Comparison of ENCODE assay signal across 1 cellular context in genomic region chr4:4541661-4542570, GRCh38.
TF ChIP-seq lines count a peak whose summit lies in the region.

TSS of gene STX18 (minus strand) at chr4:4542048. CDS start at chr4:4541964, 84 bp downstream.

TF ChIP-seq in HEK293, 187 proteins besides CTCF, POLR2A, EP300 and RAD21 (continued from another document and continues in another):
- 0 out of 2 replicates have a peak, but pooled peaks have one; percentile 43 for TF ChIP-seq ZNF302 (tag by site-specific recombination; IDR thresholded peaks at IDR 0.05; ENCODE audit: low read depth)
- TF ChIP-seq, protein P1, sequence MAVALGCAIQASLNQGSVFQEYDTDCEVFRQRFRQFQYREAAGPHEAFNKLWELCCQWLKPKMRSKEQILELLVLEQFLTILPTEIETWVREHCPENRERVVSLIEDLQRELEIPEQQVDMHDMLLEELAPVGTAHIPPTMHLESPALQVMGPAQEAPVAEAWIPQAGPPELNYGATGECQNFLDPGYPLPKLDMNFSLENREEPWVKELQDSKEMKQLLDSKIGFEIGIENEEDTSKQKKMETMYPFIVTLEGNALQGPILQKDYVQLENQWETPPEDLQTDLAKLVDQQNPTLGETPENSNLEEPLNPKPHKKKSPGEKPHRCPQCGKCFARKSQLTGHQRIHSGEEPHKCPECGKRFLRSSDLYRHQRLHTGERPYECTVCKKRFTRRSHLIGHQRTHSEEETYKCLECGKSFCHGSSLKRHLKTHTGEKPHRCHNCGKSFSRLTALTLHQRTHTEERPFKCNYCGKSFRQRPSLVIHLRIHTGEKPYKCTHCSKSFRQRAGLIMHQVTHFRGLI (tag by site-specific recombination; IDR thresholded peaks at IDR 0.05) = peak; percentile 57
- TF ChIP-seq BCL11B (tag by site-specific recombination; IDR thresholded peaks at IDR 0.05; ENCODE audit: low read depth) = peak; percentile 66; the same call in 1 of the 2 replicates
- peak; percentile 62 for TF ChIP-seq ZNF518A (tag by site-specific recombination; conservative IDR thresholded peaks at IDR 0.05; ENCODE audit: low read depth)
- no peak for TF ChIP-seq ATF2 (tag by site-specific recombination; IDR thresholded peaks at IDR 0.05; ENCODE audit: low read depth)
- 0 out of 2 replicates have a peak, but pooled peaks have one; percentile 15 for TF ChIP-seq BCL11A (tag by site-specific recombination; IDR thresholded peaks at IDR 0.05; ENCODE audit: low read depth)
- TF ChIP-seq ZNF114 (tag by site-specific recombination; IDR thresholded peaks at IDR 0.05) = no peak
- no peak for TF ChIP-seq PRDM1 (tag by site-specific recombination; IDR thresholded peaks at IDR 0.05)
- peak; percentile 99 for TF ChIP-seq ZNF501 (tag by site-specific recombination; IDR thresholded peaks at IDR 0.05)
- TF ChIP-seq MYNN (tag by site-specific recombination; IDR thresholded peaks at IDR 0.05; ENCODE audit: borderline replicate concordance) = peak; percentile 68; the same call in 1 of the 2 replicates
- peak; percentile 98 for TF ChIP-seq KLF17 (tag by site-specific recombination; IDR thresholded peaks at IDR 0.05)
- TF ChIP-seq ZNF175 (tag by site-specific recombination; IDR thresholded peaks at IDR 0.05) = no peak
- TF ChIP-seq ZNF23 (tag by site-specific recombination; IDR thresholded peaks at IDR 0.05; ENCODE audit: borderline replicate concordance) = no peak
- TF ChIP-seq SETDB1 (IDR thresholded peaks at IDR 0.05; ENCODE audit: insufficient read length, low read length) = no peak
- no peak for TF ChIP-seq ZNF354C (tag by site-specific recombination; IDR thresholded peaks at IDR 0.05; ENCODE audit: borderline replicate concordance, low read depth)
- peak; percentile 68 for TF ChIP-seq ZNF600 (tag by site-specific recombination; IDR thresholded peaks at IDR 0.05)
- TF ChIP-seq, protein P2, sequence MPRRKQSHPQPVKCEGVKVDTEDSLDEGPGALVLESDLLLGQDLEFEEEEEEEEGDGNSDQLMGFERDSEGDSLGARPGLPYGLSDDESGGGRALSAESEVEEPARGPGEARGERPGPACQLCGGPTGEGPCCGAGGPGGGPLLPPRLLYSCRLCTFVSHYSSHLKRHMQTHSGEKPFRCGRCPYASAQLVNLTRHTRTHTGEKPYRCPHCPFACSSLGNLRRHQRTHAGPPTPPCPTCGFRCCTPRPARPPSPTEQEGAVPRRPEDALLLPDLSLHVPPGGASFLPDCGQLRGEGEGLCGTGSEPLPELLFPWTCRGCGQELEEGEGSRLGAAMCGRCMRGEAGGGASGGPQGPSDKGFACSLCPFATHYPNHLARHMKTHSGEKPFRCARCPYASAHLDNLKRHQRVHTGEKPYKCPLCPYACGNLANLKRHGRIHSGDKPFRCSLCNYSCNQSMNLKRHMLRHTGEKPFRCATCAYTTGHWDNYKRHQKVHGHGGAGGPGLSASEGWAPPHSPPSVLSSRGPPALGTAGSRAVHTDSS (tag by site-specific recombination; IDR thresholded peaks at IDR 0.05) = peak; percentile 57
- TF ChIP-seq, protein P3, sequence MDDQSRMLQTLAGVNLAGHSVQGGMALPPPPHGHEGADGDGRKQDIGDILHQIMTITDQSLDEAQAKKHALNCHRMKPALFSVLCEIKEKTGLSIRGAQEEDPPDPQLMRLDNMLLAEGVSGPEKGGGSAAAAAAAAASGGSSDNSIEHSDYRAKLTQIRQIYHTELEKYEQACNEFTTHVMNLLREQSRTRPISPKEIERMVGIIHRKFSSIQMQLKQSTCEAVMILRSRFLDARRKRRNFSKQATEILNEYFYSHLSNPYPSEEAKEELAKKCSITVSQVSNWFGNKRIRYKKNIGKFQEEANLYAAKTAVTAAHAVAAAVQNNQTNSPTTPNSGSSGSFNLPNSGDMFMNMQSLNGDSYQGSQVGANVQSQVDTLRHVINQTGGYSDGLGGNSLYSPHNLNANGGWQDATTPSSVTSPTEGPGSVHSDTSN (CRISPR knock-in tag; IDR thresholded peaks at IDR 0.05) = peak; percentile 90
- no peak for TF ChIP-seq ZNF658 (tag by site-specific recombination; IDR thresholded peaks at IDR 0.05)
- TF ChIP-seq GFI1B (tag by site-specific recombination; IDR thresholded peaks at IDR 0.05) = peak; percentile 60; the same call in 1 of the 2 replicates
- TF ChIP-seq ZNF324 (tag by site-specific recombination; IDR thresholded peaks at IDR 0.05) = peak; percentile 99
- peak; percentile 86; the same call in 1 of the 2 replicates for TF ChIP-seq ZBTB7A (tag by site-specific recombination; IDR thresholded peaks at IDR 0.05; ENCODE audit: low read depth)
- TF ChIP-seq ZNF560 (tag by site-specific recombination; IDR thresholded peaks at IDR 0.05; ENCODE audit: borderline replicate concordance) = no peak
- no peak for TF ChIP-seq ZNF544 (tag by site-specific recombination; IDR thresholded peaks at IDR 0.05)
- no peak for TF ChIP-seq BCL6B (tag by site-specific recombination; IDR thresholded peaks at IDR 0.05)
- TF ChIP-seq, protein P4, sequence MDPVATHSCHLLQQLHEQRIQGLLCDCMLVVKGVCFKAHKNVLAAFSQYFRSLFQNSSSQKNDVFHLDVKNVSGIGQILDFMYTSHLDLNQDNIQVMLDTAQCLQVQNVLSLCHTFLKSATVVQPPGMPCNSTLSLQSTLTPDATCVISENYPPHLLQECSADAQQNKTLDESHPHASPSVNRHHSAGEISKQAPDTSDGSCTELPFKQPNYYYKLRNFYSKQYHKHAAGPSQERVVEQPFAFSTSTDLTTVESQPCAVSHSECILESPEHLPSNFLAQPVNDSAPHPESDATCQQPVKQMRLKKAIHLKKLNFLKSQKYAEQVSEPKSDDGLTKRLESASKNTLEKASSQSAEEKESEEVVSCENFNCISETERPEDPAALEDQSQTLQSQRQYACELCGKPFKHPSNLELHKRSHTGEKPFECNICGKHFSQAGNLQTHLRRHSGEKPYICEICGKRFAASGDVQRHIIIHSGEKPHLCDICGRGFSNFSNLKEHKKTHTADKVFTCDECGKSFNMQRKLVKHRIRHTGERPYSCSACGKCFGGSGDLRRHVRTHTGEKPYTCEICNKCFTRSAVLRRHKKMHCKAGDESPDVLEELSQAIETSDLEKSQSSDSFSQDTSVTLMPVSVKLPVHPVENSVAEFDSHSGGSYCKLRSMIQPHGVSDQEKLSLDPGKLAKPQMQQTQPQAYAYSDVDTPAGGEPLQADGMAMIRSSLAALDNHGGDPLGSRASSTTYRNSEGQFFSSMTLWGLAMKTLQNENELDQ (tag by site-specific recombination; IDR thresholded peaks at IDR 0.05; ENCODE audit: low read depth) = 0 out of 2 replicates have a peak, but pooled peaks have one; percentile 26
- 0 out of 2 replicates have a peak, but pooled peaks have one; percentile 20 for TF ChIP-seq HOXA7 (CRISPR knock-in tag; IDR thresholded peaks at IDR 0.05; ENCODE audit: borderline replicate concordance)
- peak; percentile 82 for TF ChIP-seq ZNF394 (tag by site-specific recombination; IDR thresholded peaks at IDR 0.05; ENCODE audit: borderline replicate concordance)
- TF ChIP-seq ZNF335 (tag by site-specific recombination; conservative IDR thresholded peaks at IDR 0.05) = peak; percentile 76
- no peak for TF ChIP-seq ZNF274 (IDR thresholded peaks at IDR 0.05; ENCODE audit: low read length)
- no peak for TF ChIP-seq ZNF274 (tag by site-specific recombination; IDR thresholded peaks at IDR 0.05; ENCODE audit: borderline replicate concordance)
- TF ChIP-seq ZNF660 (tag by site-specific recombination; IDR thresholded peaks at IDR 0.05) = peak; percentile 99
- TF ChIP-seq HIC1 (tag by site-specific recombination; IDR thresholded peaks at IDR 0.05) = peak; percentile 51; the same call in 1 of the 2 replicates
- no peak for TF ChIP-seq ZNF311 (tag by site-specific recombination; IDR thresholded peaks at IDR 0.05; ENCODE audit: borderline replicate concordance)
- no peak for TF ChIP-seq ZNF707 (tag by site-specific recombination; IDR thresholded peaks at IDR 0.05)
- TF ChIP-seq, protein P5, sequence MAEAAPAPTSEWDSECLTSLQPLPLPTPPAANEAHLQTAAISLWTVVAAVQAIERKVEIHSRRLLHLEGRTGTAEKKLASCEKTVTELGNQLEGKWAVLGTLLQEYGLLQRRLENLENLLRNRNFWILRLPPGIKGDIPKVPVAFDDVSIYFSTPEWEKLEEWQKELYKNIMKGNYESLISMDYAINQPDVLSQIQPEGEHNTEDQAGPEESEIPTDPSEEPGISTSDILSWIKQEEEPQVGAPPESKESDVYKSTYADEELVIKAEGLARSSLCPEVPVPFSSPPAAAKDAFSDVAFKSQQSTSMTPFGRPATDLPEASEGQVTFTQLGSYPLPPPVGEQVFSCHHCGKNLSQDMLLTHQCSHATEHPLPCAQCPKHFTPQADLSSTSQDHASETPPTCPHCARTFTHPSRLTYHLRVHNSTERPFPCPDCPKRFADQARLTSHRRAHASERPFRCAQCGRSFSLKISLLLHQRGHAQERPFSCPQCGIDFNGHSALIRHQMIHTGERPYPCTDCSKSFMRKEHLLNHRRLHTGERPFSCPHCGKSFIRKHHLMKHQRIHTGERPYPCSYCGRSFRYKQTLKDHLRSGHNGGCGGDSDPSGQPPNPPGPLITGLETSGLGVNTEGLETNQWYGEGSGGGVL (tag by site-specific recombination; IDR thresholded peaks at IDR 0.05) = peak; percentile 45; the same call in 1 of the 2 replicates
- TF ChIP-seq ZIC2 (tag by site-specific recombination; IDR thresholded peaks at IDR 0.05) = peak; percentile 74
- peak; percentile 82 for TF ChIP-seq EGR2 (tag by site-specific recombination; IDR thresholded peaks at IDR 0.05; ENCODE audit: low read depth)
- peak; percentile 95 for TF ChIP-seq YY2 (tag by site-specific recombination; IDR thresholded peaks at IDR 0.05)
- peak; percentile 95; the same call in 1 of the 2 replicates for TF ChIP-seq REPIN1 (tag by site-specific recombination; IDR thresholded peaks at IDR 0.05; ENCODE audit: low read depth)
